ENCODE assay signal across 2 cellular contexts in genomic region chr19:36638862-36639510, GRCh38.
TF ChIP-seq lines count a peak whose summit lies in the region.

No MANE protein-coding gene starts in this region.

TF ChIP-seq in HEK293, 187 proteins besides CTCF, POLR2A, EP300 and RAD21 (continues in another document):
- TF ChIP-seq ZNF18 (tag by site-specific recombination; IDR thresholded peaks at IDR 0.05) (peak; percentile 88), ZXDB (tag by site-specific recombination; IDR thresholded peaks at IDR 0.05) (peak; percentile 28; the same call in 1 of the 2 replicates), ZNF558 (tag by site-specific recombination; IDR thresholded peaks at IDR 0.05) (0 out of 2 replicates have a peak, but pooled peaks have one; percentile 49), ZNF530 (tag by site-specific recombination; IDR thresholded peaks at IDR 0.05; ENCODE audit: low read depth) (no peak), ATF2 (tag by site-specific recombination; IDR thresholded peaks at IDR 0.05; ENCODE audit: low read depth) (no peak), ZBTB8A (tag by site-specific recombination; IDR thresholded peaks at IDR 0.05) (no peak), ZNF248 (tag by site-specific recombination; IDR thresholded peaks at IDR 0.05) (0 out of 2 replicates have a peak, but pooled peaks have one; percentile 53), ZNF549 (tag by site-specific recombination; IDR thresholded peaks at IDR 0.05) (peak; percentile 29; the same call in 1 of the 2 replicates), ZNF350 (tag by site-specific recombination; IDR thresholded peaks at IDR 0.05) (0 out of 2 replicates have a peak, but pooled peaks have one; percentile 48), ZNF707 (tag by site-specific recombination; IDR thresholded peaks at IDR 0.05) (no peak; the same call in 1 of the 2 replicates), SETDB1 (IDR thresholded peaks at IDR 0.05; ENCODE audit: insufficient read length, low read length) (peak; percentile 100), RBAK (tag by site-specific recombination; IDR thresholded peaks at IDR 0.05) (peak; percentile 70; the same call in 1 of the 2 replicates), ZNF114 (tag by site-specific recombination; IDR thresholded peaks at IDR 0.05) (peak; percentile 56; the same call in 1 of the 2 replicates), ZNF174 (tag by site-specific recombination; IDR thresholded peaks at IDR 0.05) (peak; percentile 71; the same call in 1 of the 2 replicates), ZFP69B (tag by site-specific recombination; IDR thresholded peaks at IDR 0.05) (no peak), TRIM28 (IDR thresholded peaks at IDR 0.05; ENCODE audit: borderline replicate concordance, low read length) (peak; percentile 100), ZNF274 (IDR thresholded peaks at IDR 0.05; ENCODE audit: low read length) (peak; percentile 99), ZNF274 (tag by site-specific recombination; IDR thresholded peaks at IDR 0.05; ENCODE audit: borderline replicate concordance) (peak; percentile 100)
- TF ChIP-seq, protein P1, sequence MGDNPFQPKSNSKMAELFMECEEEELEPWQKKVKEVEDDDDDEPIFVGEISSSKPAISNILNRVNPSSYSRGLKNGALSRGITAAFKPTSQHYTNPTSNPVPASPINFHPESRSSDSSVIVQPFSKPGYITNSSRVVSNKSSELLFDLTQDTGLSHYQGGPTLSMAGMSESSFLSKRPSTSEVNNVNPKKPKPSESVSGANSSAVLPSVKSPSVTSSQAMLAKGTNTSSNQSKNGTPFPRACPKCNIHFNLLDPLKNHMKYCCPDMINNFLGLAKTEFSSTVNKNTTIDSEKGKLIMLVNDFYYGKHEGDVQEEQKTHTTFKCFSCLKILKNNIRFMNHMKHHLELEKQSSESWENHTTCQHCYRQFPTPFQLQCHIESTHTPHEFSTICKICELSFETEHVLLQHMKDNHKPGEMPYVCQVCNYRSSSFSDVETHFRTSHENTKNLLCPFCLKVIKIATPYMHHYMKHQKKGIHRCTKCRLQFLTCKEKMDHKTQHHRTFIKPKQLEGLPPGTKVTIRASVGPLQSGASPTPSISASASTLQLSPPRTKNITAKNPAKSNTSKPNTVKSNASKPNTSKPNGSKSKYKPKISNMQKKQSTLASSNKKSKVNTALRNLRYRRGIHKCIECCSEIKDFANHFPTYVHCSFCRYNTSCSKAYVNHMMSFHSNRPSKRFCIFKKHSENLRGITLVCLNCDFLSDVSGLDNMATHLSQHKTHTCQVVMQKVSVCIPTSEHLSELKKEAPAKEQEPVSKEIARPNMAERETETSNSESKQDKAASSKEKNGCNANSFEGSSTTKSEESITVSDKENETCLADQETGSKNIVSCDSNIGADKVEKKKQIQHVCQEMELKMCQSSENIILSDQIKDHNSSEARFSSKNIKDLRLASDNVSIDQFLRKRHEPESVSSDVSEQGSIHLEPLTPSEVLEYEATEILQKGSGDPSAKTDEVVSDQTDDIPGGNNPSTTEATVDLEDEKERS (tag by site-specific recombination; IDR thresholded peaks at IDR 0.05) = peak; percentile 95

TF ChIP-seq in endothelial cell of umbilical vein, 7 proteins besides CTCF, POLR2A, EP300 and RAD21:
- TF ChIP-seq MAX (IDR thresholded peaks at IDR 0.05; ENCODE audit: insufficient read depth, insufficient read length) = no peak
- TF ChIP-seq EZH2 (IDR thresholded peaks at IDR 0.05; ENCODE audit: borderline replicate concordance, low read depth, low read length, severe bottlenecking) = no peak
- no peak for TF ChIP-seq GATA2 (IDR thresholded peaks at IDR 0.05; ENCODE audit: insufficient read depth, insufficient read length, low read depth, low read length)
- TF ChIP-seq MYC (IDR thresholded peaks at IDR 0.05; ENCODE audit: low read depth, low read length) = no peak
- TF ChIP-seq POLR2AphosphoS5 (IDR thresholded peaks at IDR 0.05; ENCODE audit: insufficient read depth, low read depth, low read length) = no peak
- TF ChIP-seq JUN (IDR thresholded peaks at IDR 0.05; ENCODE audit: borderline replicate concordance, insufficient read depth, insufficient read length, low read depth) = no peak
- TF ChIP-seq FOS (IDR thresholded peaks at IDR 0.05; ENCODE audit: borderline replicate concordance, insufficient read depth, low read length) = no peak
TF ChIP-seq in endothelial cell of umbilical vein: peak in this region for 0.
